ENCODE assay signal across 21 cellular contexts in genomic region chr1:25072461-25072860, GRCh38.
"Had no signal": no experiment of that assay in that cellular context is flagged by ENCODE, and none has a peak within 500 bp of the region (broad histone marks: within the 10 kb centered on the region; RNA-seq: fewer than 3 reads in every experiment).

No MANE protein-coding gene starts in this region.

- H3K4me3 ChIP-seq: heart left ventricle, lung, skin epidermis, suprapubic skin, tibial artery, upper lobe of left lung, vagina had no signal

- FAIRE-seq: endometrium, frontal cortex had no signal

- DNase-seq: effector memory CD4-positive, alpha-beta T cell; heart left ventricle; hippocampal formation; kidney glomerular epithelial cell; mesenchymal stem cell; naive thymus-derived CD4-positive, alpha-beta T cell; nephron progenitor cell; stimulated activated CD4-positive, alpha-beta T cell treated with anti-CD3 and anti-CD28 coated beads, Interleukin-12 subunit alpha, Interleukin-12 subunit beta, amount 100 ng/mL, for 4 hours; stimulated activated naive CD8-positive, alpha-beta T cell treated with anti-CD3 and anti-CD28 coated beads, Interleukin-15, Interleukin-2, amounts not matched to agents 100 U/mL and 50 U/mL, for 24 hours; tibial artery; upper lobe of left lung had no signal

- H3K27ac Mint-ChIP-seq: nephron progenitor cell had no signal

- H3K9me3 ChIP-seq: neutrophil, suprapubic skin, vagina had no signal

- H3K36me3 ChIP-seq: heart left ventricle, neutrophil, suprapubic skin, tibial artery, upper lobe of left lung, vagina had no signal

- H3K4me1 ChIP-seq: heart left ventricle, suprapubic skin, tibial artery, upper lobe of left lung, vagina had no signal

- H3K4me3 Mint-ChIP-seq: naive thymus-derived CD4-positive, alpha-beta T cell; nephron progenitor cell had no signal

- H3K27ac ChIP-seq: heart left ventricle, neutrophil, skin epidermis, suprapubic skin, tibial artery, upper lobe of left lung, vagina had no signal

- H3K27me3 ChIP-seq: heart left ventricle, neutrophil, suprapubic skin, upper lobe of left lung, vagina had no signal

- ATAC-seq: esophagus mucosa; left lobe of liver; naive thymus-derived CD4-positive, alpha-beta T cell; sciatic nerve; stimulated activated naive CD8-positive, alpha-beta T cell treated with anti-CD3 and anti-CD28 coated beads, Interleukin-15, Interleukin-2, amounts not matched to agents 100 U/mL and 50 U/mL, for 24 hours had no signal
